Comparison of ENCODE assay signal across 8 cellular contexts in genomic region chrX:44252688-44253572, GRCh38.
DNase-seq lines count a peak whose midpoint lies in the region; ATAC-seq, FAIRE-seq and TF ChIP-seq lines count a peak whose summit lies in the region.
"Not testable (repeated sequence)": the region's sequence is repeated elsewhere in the genome, so short reads cannot be mapped to it uniquely, and the experiment has no call there.

No MANE protein-coding gene starts in this region.

- H3K9ac ChIP-seq in HCT116 (ENCODE audit: low read length); Loucy (ENCODE audit: low read depth, low read length, poor library complexity, severe bottlenecking); subcutaneous abdominal adipose tissue (ENCODE audit: low read length in 5 of 5): not testable (repeated sequence)

- RAD21 ChIA-PET in HCT116 (lab: Charles Lee; ENCODE audit: low non-redundant PET in 1 of 2, low total read pairs in 2 of 2, uncharacterized antibody in 2 of 2, unreplicated experiment in 2 of 2) = not testable (repeated sequence)

- H2AFZ ChIP-seq in HCT116 (ENCODE audit: low read depth, low read length, poor library complexity, severe bottlenecking); Loucy (ENCODE audit: low read length): not testable (repeated sequence)

- not testable (repeated sequence) for H3K9me2 ChIP-seq in HCT116 (ENCODE audit: insufficient read depth); Loucy (replicated peaks; ENCODE audit: low read depth, low read length)

- POLR2A ChIA-PET in HCT116 (lab: Charles Lee) = not testable (repeated sequence)

- peak overlapping the region; percentile 43 for H3K4me3 ChIP-seq in GM12865 (ENCODE audit: low read depth, low read length)
- H3K4me3 ChIP-seq in HCT116 (replicated peaks in 1 of 2; ENCODE audit: low read depth in 1 of 2, low read length in 2 of 2); pancreas: not testable (repeated sequence)
- H3K4me3 ChIP-seq in Loucy (ENCODE audit: low read length, poor library complexity, severe bottlenecking) = peak overlapping the region; percentile 53
- H3K4me3 ChIP-seq in subcutaneous abdominal adipose tissue (ENCODE audit: low read depth in 1 of 5, low read length in 5 of 5) = peak overlapping the region; percentile 5 to 57 (median 42)

- ATAC-seq in HCT116; Right ventricle myocardium superior (ENCODE audit: poor library complexity): not testable (repeated sequence)
- peak; percentile 99 for ATAC-seq in T-helper 17 cell
- peak in 3 of 4 donors; percentile 60 to 88 (median 82) for ATAC-seq in pancreas

- 0 out of 2 replicates have a peak overlapping the region, but pooled peaks have one; percentile 23 for H3K4me2 ChIP-seq in HCT116 (ENCODE audit: low read length)
- peak overlapping the region; percentile 64 for H3K4me2 ChIP-seq in Loucy (ENCODE audit: low read depth, low read length, poor library complexity, severe bottlenecking)

- not testable (repeated sequence) for BruUV-seq in HCT116 (replicated peaks; lab: Mats Ljungman, UMichigan)

- CTCF ChIA-PET in HCT116 (lab: Charles Lee) = interaction anchor here (2.4 kb wide), 1 partner anchor 9 kb away, joined by 9 read pairs; no protein-coding TSS in a partner anchor

- intact Hi-C loops in HCT116 (cut with micrococcal nuclease); Right ventricle myocardium superior (cut with DNase I); pancreas (cut with DNase I): not testable (repeated sequence)

- 39 to 46% methylated on average over 17 of the region's 17 CpGs for WGBS in pancreas, 2 donors

- H3K27me3 ChIP-seq in HCT116 (ENCODE audit: insufficient read depth, low read length); Loucy (ENCODE audit: insufficient read depth, low read length, poor library complexity, severe bottlenecking); pancreas: not testable (repeated sequence)
- peaks cover 0 to 20% (median 0%) of the 10 kb centered on the region in 5 donors for H3K27me3 ChIP-seq in subcutaneous abdominal adipose tissue (ENCODE audit: control insufficient read depth in 5 of 5, insufficient read depth in 4 of 5, low read length in 5 of 5)

- H3K4me3 Mint-ChIP-seq in T-helper 17 cell = peak overlapping the region; percentile 68

- not testable (repeated sequence) for TF ChIP-seq POLR2A in HCT116 (IDR thresholded peaks at IDR 0.05; ENCODE audit: borderline replicate concordance, extremely low read depth, insufficient read depth, insufficient read length)

- not testable (repeated sequence) for FAIRE-seq in pancreas (lab: Jason Lieb, UNC)

- not testable (repeated sequence) for TF ChIP-seq CTCF in GM12865 (IDR thresholded peaks at IDR 0.05; ENCODE audit: insufficient read depth, low read depth, low read length, missing control alignments); HCT116 (IDR thresholded peaks at IDR 0.05 in 2 of 3, conservative IDR thresholded peaks at IDR 0.05 in 1 of 3; ENCODE audit: borderline replicate concordance in 1 of 3, insufficient read depth in 1 of 3, low read depth in 2 of 3, low read length in 2 of 3); Loucy (conservative IDR thresholded peaks at IDR 0.05; ENCODE audit: low read length); pancreas (IDR thresholded peaks at IDR 0.05)

- H3K27me3 Mint-ChIP-seq in T-helper 17 cell = not testable (repeated sequence)

- peaks cover 12% of the 10 kb centered on the region for H3K4me1 Mint-ChIP-seq in T-helper 17 cell

- peak overlapping the region; percentile 98 for H3K27ac Mint-ChIP-seq in T-helper 17 cell

- H3K9me3 ChIP-seq in HCT116 (ENCODE audit: control insufficient read depth in 1 of 2, insufficient read depth in 1 of 2, low read depth in 1 of 2, low read length in 2 of 2); Loucy (ENCODE audit: insufficient read depth, low read depth, low read length); T-helper 17 cell (ENCODE audit: control insufficient read depth, low read length, poor library complexity, severe bottlenecking); pancreas; subcutaneous abdominal adipose tissue (ENCODE audit: control insufficient read depth in 5 of 5, low read length in 5 of 5): not testable (repeated sequence)

- not testable (repeated sequence) for TF ChIP-seq RAD21 in HCT116 (IDR thresholded peaks at IDR 0.05; ENCODE audit: low read depth)

- not testable (repeated sequence) for H3K27ac ChIP-seq in HCT116 (ENCODE audit: low read depth, low read length); subcutaneous abdominal adipose tissue (ENCODE audit: low read depth, low read length)
- peak overlapping the region in 1 of 4 donors; percentile 36 for H3K27ac ChIP-seq in pancreas

- H4K20me1 ChIP-seq in HCT116 (ENCODE audit: insufficient read depth); Loucy (ENCODE audit: insufficient read depth, low read length, poor library complexity, severe bottlenecking): not testable (repeated sequence)

- not testable (repeated sequence) for H3K79me2 ChIP-seq in HCT116 (ENCODE audit: insufficient read depth, low read length); Loucy (ENCODE audit: insufficient read depth, low read length)

- not testable (repeated sequence) for H3K36me3 ChIP-seq in HCT116 (ENCODE audit: control insufficient read depth in 1 of 2, insufficient read depth in 2 of 2, low read length in 2 of 2); Loucy (ENCODE audit: insufficient read depth, low read length); pancreas; subcutaneous abdominal adipose tissue (ENCODE audit: control insufficient read depth in 5 of 5, insufficient read depth in 5 of 5, low read length in 5 of 5)

- peak; percentile 80 for DNase-seq in GM12865 (ENCODE audit: low read depth)
- not testable (repeated sequence) for DNase-seq in HCT116 (ENCODE audit: low read depth, low spot score)
- DNase-seq in T-helper 17 cell = peak in 2 of 3 donors; percentile 25 to 51
- DNase-seq in activated naive CD4-positive, alpha-beta T cell treated with Interleukin-2 at 50 U/mL for 16 hours = peak; percentile 40
- peak; percentile 64 for DNase-seq in Right ventricle myocardium superior
- DNase-seq in pancreas = peak in 5 of 6 donors; percentile 15 to 63 (median 47)

- not testable (repeated sequence) for H3K4me1 ChIP-seq in HCT116 (ENCODE audit: control insufficient read depth in 1 of 2, insufficient read depth in 2 of 2, low read length in 2 of 2); Loucy (ENCODE audit: insufficient read depth, low read length, poor library complexity, severe bottlenecking); pancreas
- H3K4me1 ChIP-seq in subcutaneous abdominal adipose tissue (ENCODE audit: control insufficient read depth in 5 of 5, insufficient read depth in 5 of 5, low read length in 5 of 5) = peaks cover 0 to 14% (median 4%) of the 10 kb centered on the region in 5 donors

- H3K36me3 Mint-ChIP-seq in T-helper 17 cell (ENCODE audit: low read depth) = not testable (repeated sequence)

- H3F3A ChIP-seq in Loucy (ENCODE audit: low read depth) = not testable (repeated sequence)
